Comparison of ENCODE assay signal across 8 cellular contexts in the genomic region with DNA sequence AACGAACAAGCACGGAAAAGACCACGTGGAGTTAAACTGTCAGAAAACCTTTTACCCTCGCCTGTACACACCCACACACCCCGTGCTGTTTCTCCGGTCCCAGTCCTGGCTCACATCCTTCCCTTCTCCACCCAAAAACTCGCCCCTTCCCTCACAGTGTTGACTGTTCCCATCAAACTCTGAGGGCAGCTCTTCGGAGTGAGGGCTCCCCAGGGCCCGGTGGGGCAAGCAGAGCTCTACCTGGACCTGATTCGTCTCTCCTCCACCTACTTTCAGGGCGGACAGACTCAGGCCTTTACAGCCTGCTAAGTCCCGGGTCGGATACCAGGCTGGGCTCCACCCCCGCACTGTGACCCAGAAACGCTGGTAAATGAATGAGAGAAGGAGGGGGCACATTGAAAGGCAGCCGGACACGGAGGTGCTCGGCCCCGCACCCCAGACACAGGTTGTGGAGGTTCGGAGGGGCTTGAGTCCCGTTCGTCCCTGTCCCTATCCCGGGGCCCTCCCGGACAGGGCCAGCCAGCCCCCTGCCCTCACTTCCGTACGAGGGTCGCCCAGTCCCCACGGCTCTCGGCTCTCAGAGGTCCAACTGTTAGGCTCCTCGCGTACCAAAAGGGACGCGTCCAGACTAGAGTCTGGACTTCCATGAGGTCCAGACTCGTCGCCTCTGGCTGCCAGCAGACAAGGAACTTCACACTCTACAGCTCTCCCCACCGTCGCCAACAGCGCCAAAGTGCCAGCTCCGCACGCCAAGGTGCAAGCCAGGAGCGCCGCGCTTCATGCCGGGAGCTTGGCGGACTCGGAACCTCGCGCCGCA. TPM values are rescaled to one million over a fixed set of nuclear protein-coding genes. Genes with fewer than 3 reads are reported as not detected.
DNase-seq lines count a peak whose midpoint lies in the region; ATAC-seq and TF ChIP-seq lines count a peak whose summit lies in the region.

No MANE protein-coding gene starts in this region.

- no peak overlapping the region for H3K27ac Mint-ChIP-seq in activated CD4-positive, alpha-beta memory T cell treated with anti-CD3 and anti-CD28 coated beads, Interleukin-2, amount 10 ng/mL, durations not matched to agents 7 days and 5 days

- H3K9me3 ChIP-seq in mucosa of descending colon, result no peaks in the 10 kb centered on the region
- no peaks in the 10 kb centered on the region for H3K9me3 ChIP-seq in stomach smooth muscle (ENCODE audit: control insufficient read depth in 2 of 2, low read length in 2 of 2)

- no peaks in the 10 kb centered on the region for H3K36me3 Mint-ChIP-seq in activated CD4-positive, alpha-beta memory T cell treated with anti-CD3 and anti-CD28 coated beads, Interleukin-2, amount 10 ng/mL, durations not matched to agents 7 days and 5 days (ENCODE audit: low read depth)

- peaks cover 7% of the 10 kb centered on the region for H3K4me1 Mint-ChIP-seq in activated CD4-positive, alpha-beta memory T cell treated with anti-CD3 and anti-CD28 coated beads, Interleukin-2, amount 10 ng/mL, durations not matched to agents 7 days and 5 days

- no peaks in the 10 kb centered on the region for H3K27me3 ChIP-seq in stomach smooth muscle (ENCODE audit: control insufficient read depth in 1 of 2, insufficient read depth in 2 of 2, low read length in 2 of 2)

- peak; percentile 30 for DNase-seq in AG08396 (ENCODE audit: low spot score)
- peak; percentile 32 for DNase-seq in activated CD4-positive, alpha-beta memory T cell treated with anti-CD3 and anti-CD28 coated beads, Interleukin-2, amount 10 ng/mL, durations not matched to agents 7 days and 5 days
- DNase-seq in mucosa of descending colon, result peak; percentile 71 to 84 (median 80)
- DNase-seq in SHP77 (lab: John Stamatoyannopoulos, UW), result no peak

- H3K36me3 ChIP-seq in mucosa of descending colon (ENCODE audit: low read depth), result no peaks in the 10 kb centered on the region
- H3K36me3 ChIP-seq in stomach smooth muscle (ENCODE audit: control insufficient read depth in 2 of 2, insufficient read depth in 2 of 2, low read length in 2 of 2), result no peaks in the 10 kb centered on the region

- H3K4me1 ChIP-seq in mucosa of descending colon (ENCODE audit: low read depth) (peaks cover 6% of the 10 kb centered on the region), stomach smooth muscle (ENCODE audit: control insufficient read depth, insufficient read depth, low read length) (peaks cover 7% of the 10 kb centered on the region)

- no peak overlapping the region for H3K27ac ChIP-seq in stomach smooth muscle (ENCODE audit: low read length)

- H3K9ac ChIP-seq in stomach smooth muscle (ENCODE audit: low read length in 2 of 2), result peak overlapping the region in 1 of 2 donors; percentile 58

- no peak for TF ChIP-seq CTCF in mucosa of descending colon (IDR thresholded peaks at IDR 0.05)

- POLR2A ChIA-PET in activated CD4-positive, alpha-beta memory T cell treated with anti-CD3 and anti-CD28 coated beads, Interleukin-2, amount 10 ng/mL, durations not matched to agents 7 days and 5 days (lab: Charles Lee), result no interaction called here

- peak overlapping the region; percentile 60 for H3K4me3 Mint-ChIP-seq in activated CD4-positive, alpha-beta memory T cell treated with anti-CD3 and anti-CD28 coated beads, Interleukin-2, amount 10 ng/mL, durations not matched to agents 7 days and 5 days

- ATAC-seq in GM21529 (IDR thresholded peaks at IDR 0.05; ENCODE audit: unreplicated experiment) (peak; percentile 53), esophagus mucosa (peak; percentile 67), mucosa of descending colon (peak; percentile 92), GM18861 (IDR thresholded peaks at IDR 0.05; ENCODE audit: unreplicated experiment) (no peak)

- peaks cover 17% of the 10 kb centered on the region for H3K27me3 Mint-ChIP-seq in activated CD4-positive, alpha-beta memory T cell treated with anti-CD3 and anti-CD28 coated beads, Interleukin-2, amount 10 ng/mL, durations not matched to agents 7 days and 5 days

- H3K4me3 ChIP-seq in mucosa of descending colon, result no peak overlapping the region
- peak overlapping the region; percentile 50 to 73 for H3K4me3 ChIP-seq in stomach smooth muscle (ENCODE audit: low read length in 2 of 2)

- CTCF ChIA-PET in activated CD4-positive, alpha-beta memory T cell treated with anti-CD3 and anti-CD28 coated beads, Interleukin-2, amount 10 ng/mL, durations not matched to agents 7 days and 5 days (lab: Charles Lee), result no interaction called here

- no peaks in the 10 kb centered on the region for H3K9me3 Mint-ChIP-seq in activated CD4-positive, alpha-beta memory T cell treated with anti-CD3 and anti-CD28 coated beads, Interleukin-2, amount 10 ng/mL, durations not matched to agents 7 days and 5 days

- intact Hi-C loops in mucosa of descending colon (cut with DNase I, micrococcal nuclease), result no loop called here

RNA-seq across cellular contexts. Expression of a gene that starts 31.7 kb away (rescaled TPM):
- 10 to 100 TPM; 29.8 to 30.6 TPM for total RNA-seq in activated CD4-positive, alpha-beta memory T cell treated with anti-CD3 and anti-CD28 coated beads, Interleukin-2, amount 10 ng/mL, durations not matched to agents 7 days and 5 days
- total RNA-seq in esophagus mucosa, result 29.7 TPM
- total RNA-seq in mucosa of descending colon, result 100 to 1,000 TPM in 2 of 3 donors, 10 to 100 TPM in 1; 70.5 to 145 (median 129) TPM

Comparison
In these comparisons a context has a peak if more than half of its experiments do, and no peak if none do; other contexts are left out.
1. DNase-seq: peak in AG08396 (single experiment), activated CD4-positive, alpha-beta memory T cell treated with anti-CD3 and anti-CD28 coated beads, Interleukin-2, amount 10 ng/mL, durations not matched to agents 7 days and 5 days (single experiment) and mucosa of descending colon (3 of 3); none in SHP77 (0 of 2).